ENCODE assay signal across 22 cellular contexts in the genomic region with DNA sequence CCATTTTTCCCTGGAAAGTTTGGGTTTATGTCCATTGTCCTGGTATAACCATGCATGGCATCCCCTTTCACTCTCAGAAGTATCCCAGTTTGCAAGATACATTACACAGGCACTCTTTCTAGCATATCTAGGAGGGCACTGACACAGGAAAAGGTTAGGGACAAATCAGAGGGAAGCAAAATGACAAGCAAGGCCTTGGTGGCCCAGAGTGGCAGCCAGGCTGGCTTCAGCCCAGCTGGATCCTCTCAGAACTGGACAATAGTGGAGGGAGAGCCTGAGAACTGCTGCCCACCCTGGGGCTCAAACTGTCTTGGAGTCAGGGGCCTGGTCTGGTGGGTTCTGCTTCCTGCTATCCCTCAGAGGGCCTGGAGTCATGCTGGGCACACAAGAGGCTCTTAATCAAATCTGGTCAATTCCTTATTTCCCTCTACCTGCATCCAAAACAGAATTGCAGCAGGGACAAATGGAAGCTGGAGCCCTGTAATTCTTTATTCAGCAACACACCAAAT. TPM values are rescaled to one million over a fixed set of nuclear protein-coding genes. Genes with fewer than 3 reads are reported as not detected.
DNase-seq lines count a peak whose midpoint lies in the region; ATAC-seq, FAIRE-seq and TF ChIP-seq lines count a peak whose summit lies in the region.
"Had no signal": no experiment of that assay in that cellular context is flagged by ENCODE, and none has a peak within 500 bp of the region (broad histone marks: within the 10 kb centered on the region; RNA-seq: fewer than 3 reads in every experiment).

No MANE protein-coding gene starts in this region.

- peaks cover 15% of the 10 kb centered on the region for H3K27me3 Mint-ChIP-seq in activated naive CD4-positive, alpha-beta T cell treated with anti-CD3 and anti-CD28 coated beads for 36 hours (ENCODE audit: low read depth)
- H3K27me3 Mint-ChIP-seq in activated T-helper 2 cell treated with anti-CD3 and anti-CD28 coated beads, Interferon-gamma antibody, Interleukin-2, Interleukin-4, amounts not matched to agents 10 μg/mL and 5 μg/mL and 100 μg/mL, durations not matched to agents 14 hours and 24 hours and 36 hours (ENCODE audit: low read depth) = peaks cover 16% of the 10 kb centered on the region

- intact Hi-C loops in activated naive CD4-positive, alpha-beta T cell treated with anti-CD3 and anti-CD28 coated beads for 36 hours (cut with micrococcal nuclease) = loop anchor here (5.0 kb wide), 1 partner anchor 250 kb away; no protein-coding TSS in a partner anchor
- intact Hi-C loops in activated T-helper 2 cell treated with anti-CD3 and anti-CD28 coated beads, Interferon-gamma antibody, Interleukin-2, Interleukin-4, amounts not matched to agents 10 μg/mL and 5 μg/mL and 100 μg/mL, durations not matched to agents 14 hours and 24 hours and 36 hours (cut with micrococcal nuclease) = loop anchor here (5.0 kb wide), 1 partner anchor 285 kb away; no protein-coding TSS in a partner anchor
- intact Hi-C loops in transverse colon (cut with DNase I; ENCODE audit: low total_unique reads) = no loop called here

- H3K9me1 ChIP-seq in keratinocyte (ENCODE audit: control insufficient read depth, extremely low read depth, insufficient read depth, low read length) = peaks cover 9% of the 10 kb centered on the region

- ATAC-seq in GM21381 (IDR thresholded peaks at IDR 0.05; ENCODE audit: unreplicated experiment) = no peak
- ATAC-seq: activated CD4-positive, CD25-positive, alpha-beta regulatory T cell treated with anti-CD3 and anti-CD28 coated beads, Interleukin-2, amount 50 U/mL, for 24 hours; heart left ventricle; Right ventricle myocardium inferior had no signal

- no peaks in the 10 kb centered on the region for H3K9me3 Mint-ChIP-seq in activated naive CD4-positive, alpha-beta T cell treated with anti-CD3 and anti-CD28 coated beads for 36 hours
- no peaks in the 10 kb centered on the region for H3K9me3 Mint-ChIP-seq in activated T-helper 2 cell treated with anti-CD3 and anti-CD28 coated beads, Interferon-gamma antibody, Interleukin-2, Interleukin-4, amounts not matched to agents 10 μg/mL and 5 μg/mL and 100 μg/mL, durations not matched to agents 14 hours and 24 hours and 36 hours
- H3K9me3 Mint-ChIP-seq: H9, neural progenitor cell had no signal

- H3K4me3 Mint-ChIP-seq in activated naive CD4-positive, alpha-beta T cell treated with anti-CD3 and anti-CD28 coated beads for 36 hours = peak overlapping the region; percentile 98
- peak overlapping the region; percentile 100 for H3K4me3 Mint-ChIP-seq in activated T-helper 2 cell treated with anti-CD3 and anti-CD28 coated beads, Interferon-gamma antibody, Interleukin-2, Interleukin-4, amounts not matched to agents 10 μg/mL and 5 μg/mL and 100 μg/mL, durations not matched to agents 14 hours and 24 hours and 36 hours (ENCODE audit: low read depth)
- H3K4me3 Mint-ChIP-seq: H9, neural progenitor cell had no signal

- H3K79me2 ChIP-seq in keratinocyte (ENCODE audit: control insufficient read depth, insufficient read depth, low read length) = peaks cover 69% of the 10 kb centered on the region

- H3K4me1 Mint-ChIP-seq in activated naive CD4-positive, alpha-beta T cell treated with anti-CD3 and anti-CD28 coated beads for 36 hours (ENCODE audit: low read depth) = peaks cover 50% of the 10 kb centered on the region
- H3K4me1 Mint-ChIP-seq in activated T-helper 2 cell treated with anti-CD3 and anti-CD28 coated beads, Interferon-gamma antibody, Interleukin-2, Interleukin-4, amounts not matched to agents 10 μg/mL and 5 μg/mL and 100 μg/mL, durations not matched to agents 14 hours and 24 hours and 36 hours (ENCODE audit: low read depth) = peaks cover 70% of the 10 kb centered on the region

- no peak overlapping the region for H3K9ac ChIP-seq in keratinocyte (ENCODE audit: control insufficient read depth, extremely low read depth, insufficient read depth, low read length)
- H3K9ac ChIP-seq: neural progenitor cell had no signal

- dilution Hi-C loops in keratinocyte (cut with MboI; ENCODE audit: extremely low pct_ligation_motif_present, low sequenced_read_pairs) = no loop called here

- TF ChIP-seq CTCF in keratinocyte (optimal IDR thresholded peaks at IDR 0.05 in 1 of 3, IDR thresholded peaks at IDR 0.05 in 1 of 3, conservative IDR thresholded peaks at IDR 0.05 in 1 of 3; ENCODE audit: extremely low read depth in 1 of 3, insufficient read depth in 2 of 3, low read length in 3 of 3) (no peak), transverse colon (IDR thresholded peaks at IDR 0.05) (no peak)

- no peak overlapping the region for H3K27ac Mint-ChIP-seq in activated naive CD4-positive, alpha-beta T cell treated with anti-CD3 and anti-CD28 coated beads for 36 hours
- H3K27ac Mint-ChIP-seq in activated T-helper 2 cell treated with anti-CD3 and anti-CD28 coated beads, Interferon-gamma antibody, Interleukin-2, Interleukin-4, amounts not matched to agents 10 μg/mL and 5 μg/mL and 100 μg/mL, durations not matched to agents 14 hours and 24 hours and 36 hours = no peak overlapping the region
- H3K27ac Mint-ChIP-seq: brain, H9, neural progenitor cell had no signal

- no peak for TF ChIP-seq POLR2A in transverse colon (IDR thresholded peaks at IDR 0.05)

- no peaks in the 10 kb centered on the region for H3K9me3 ChIP-seq in keratinocyte (ENCODE audit: control insufficient read depth, low read depth, low read length)
- H3K9me3 ChIP-seq in transverse colon = no peaks in the 10 kb centered on the region
- H3K9me3 ChIP-seq: esophagus muscularis mucosa, heart left ventricle had no signal

- H3K4me1 ChIP-seq in keratinocyte (ENCODE audit: control insufficient read depth, extremely low read depth, insufficient read depth, low read length) = peaks cover 55% of the 10 kb centered on the region
- H3K4me1 ChIP-seq in transverse colon = peaks cover 19 to 73% (median 56%) of the 10 kb centered on the region in 4 donors

- TF ChIP-seq EP300 in transverse colon (IDR thresholded peaks at IDR 0.05; ENCODE audit: low read depth) = no peak

- no peak for FAIRE-seq in keratinocyte (lab: Jason Lieb, UNC)
- FAIRE-seq: HTR-8/SVneo had no signal

- peak overlapping the region; percentile 93 for H3K4me2 ChIP-seq in keratinocyte (ENCODE audit: control insufficient read depth, extremely low read depth, insufficient read depth, low read depth, low read length)
- H3K4me2 ChIP-seq: neural progenitor cell had no signal

- H3K27ac ChIP-seq in keratinocyte (ENCODE audit: control insufficient read depth, insufficient read depth, low read length) = peak overlapping the region; percentile 19
- H3K27ac ChIP-seq in transverse colon = peak overlapping the region; percentile 84 to 89 (median 87)
- H3K27ac ChIP-seq: esophagus muscularis mucosa, neural progenitor cell had no signal

- peaks cover 26% of the 10 kb centered on the region for H4K20me1 ChIP-seq in keratinocyte (ENCODE audit: control insufficient read depth, extremely low read depth, insufficient read depth, low read length)

- peak overlapping the region in 2 of 3 experiments; percentile 73 to 90 for H3K4me3 ChIP-seq in keratinocyte (ENCODE audit: control insufficient read depth in 2 of 3, extremely low read depth in 1 of 3, insufficient read depth in 2 of 3, low read depth in 1 of 3, low read length in 3 of 3)
- peak overlapping the region in 3 of 4 donors; percentile 52 to 62 (median 60) for H3K4me3 ChIP-seq in transverse colon
- H3K4me3 ChIP-seq: esophagus muscularis mucosa, neural progenitor cell had no signal

- no peaks in the 10 kb centered on the region for H3K27me3 ChIP-seq in keratinocyte (ENCODE audit: control insufficient read depth, extremely low read depth, insufficient read depth, low read length)
- no peaks in the 10 kb centered on the region for H3K27me3 ChIP-seq in transverse colon

- in situ Hi-C loops in transverse colon (cut with MboI; ENCODE audit: low pct_ligation_motif_present in 1 of 4, low pct_unique_long_range_greater_than_20kb in 1 of 4, low sequenced_read_pairs in 3 of 4) = no loop called here

- H2AFZ ChIP-seq in keratinocyte (ENCODE audit: control insufficient read depth, low read length) = no peak overlapping the region
- H2AFZ ChIP-seq: neural progenitor cell had no signal

- CTCF ChIA-PET in activated naive CD4-positive, alpha-beta T cell treated with anti-CD3 and anti-CD28 coated beads for 36 hours (lab: Charles Lee) = interaction anchor here (1.6 kb wide), 1 partner anchor 17 kb away, joined by 5 read pairs; no protein-coding TSS in a partner anchor

- peaks cover 41% of the 10 kb centered on the region for H3K36me3 Mint-ChIP-seq in activated naive CD4-positive, alpha-beta T cell treated with anti-CD3 and anti-CD28 coated beads for 36 hours (ENCODE audit: low read depth)
- peaks cover 72% of the 10 kb centered on the region for H3K36me3 Mint-ChIP-seq in activated T-helper 2 cell treated with anti-CD3 and anti-CD28 coated beads, Interferon-gamma antibody, Interleukin-2, Interleukin-4, amounts not matched to agents 10 μg/mL and 5 μg/mL and 100 μg/mL, durations not matched to agents 14 hours and 24 hours and 36 hours (ENCODE audit: low read depth)
- H3K36me3 Mint-ChIP-seq: brain, neural progenitor cell had no signal

- H3K36me3 ChIP-seq in keratinocyte (ENCODE audit: control insufficient read depth in 2 of 2, extremely low read depth in 1 of 2, insufficient read depth in 2 of 2, low read length in 2 of 2) (peaks cover 6 to 25% of the 10 kb centered on the region in 2 experiments), transverse colon (no peaks in the 10 kb centered on the region)
- H3K36me3 ChIP-seq: esophagus muscularis mucosa, heart left ventricle, neural progenitor cell had no signal

- DNase-seq in activated naive CD4-positive, alpha-beta T cell treated with anti-CD3 and anti-CD28 coated beads for 36 hours = no peak
- no peak for DNase-seq in activated naive CD4-positive, alpha-beta T cell treated with anti-CD3 and anti-CD28 coated beads, Interleukin-2, amount 50 U/mL, for 16 hours
- no peak for DNase-seq in activated T-helper 2 cell treated with anti-CD3 and anti-CD28 coated beads, Interferon-gamma antibody, Interleukin-2, Interleukin-4, amounts not matched to agents 10 μg/mL and 5 μg/mL and 100 μg/mL, durations not matched to agents 14 hours and 24 hours and 36 hours (ENCODE audit: low spot score)
- no peak for DNase-seq in keratinocyte (ENCODE audit: low read depth, low spot score)
- DNase-seq in transverse colon = no peak
- no peak for DNase-seq in amniotic stem cell (lab: John Stamatoyannopoulos, UW)
- DNase-seq in Ammon's horn (ENCODE audit: low spot score) = no peak
- DNase-seq: activated effector memory CD4-positive, alpha-beta T cell treated with Interleukin-2 at 50 U/mL for 16 hours; GF-D8; H9; heart left ventricle; islet precursor cell; mesendoderm; NCI-H345; retina had no signal

RNA-seq across cellular contexts. Expression of gene VDR, which starts 2.6 kb away (rescaled TPM):
- total RNA-seq in activated naive CD4-positive, alpha-beta T cell treated with anti-CD3 and anti-CD28 coated beads for 36 hours = 10 to 100 TPM; 56.4 to 57.7 TPM
- 312 and 317 TPM in 2 replicates for total RNA-seq in activated T-helper 2 cell treated with anti-CD3 and anti-CD28 coated beads, Interferon-gamma antibody, Interleukin-2, Interleukin-4, amounts not matched to agents 10 μg/mL and 5 μg/mL and 100 μg/mL, durations not matched to agents 14 hours and 24 hours and 36 hours
- 29.0 to 94.7 TPM (median 43.3 TPM) in 3 replicates for polyA plus RNA-seq in keratinocyte
- polyA plus RNA-seq in keratinocyte (2011; ENCODE audit: low read depth) = 10.2 TPM
- 46.2 and 48.7 TPM in 2 replicates for polyA plus RNA-seq in keratinocyte (2011; cell fraction: cytosol; rRNA removed)
- polyA plus RNA-seq in keratinocyte (2011; cell fraction: nucleus; rRNA removed) = 69.6 and 86.5 TPM in 2 replicates
- polyA plus RNA-seq in keratinocyte (2012; ENCODE audit: low replicate concordance) = 19.7 and 55.7 TPM in 2 replicates
- polyA minus RNA-seq in keratinocyte = 39.0 to 158 TPM (median 72.7 TPM) in 3 replicates
- polyA minus RNA-seq in keratinocyte (2011; cell fraction: cytosol; rRNA and poly(A)+ RNA removed) = 38.6 TPM
- 39.1 and 52.8 TPM in 2 replicates for polyA minus RNA-seq in keratinocyte (2011; cell fraction: nucleus; rRNA and poly(A)+ RNA removed)
- total RNA-seq in transverse colon = 100 to 1,000 TPM in 2 of 4 donors, 10 to 100 TPM in 2; 62.3 to 191 (median 117) TPM
